ENCODE assay signal across 1 cellular context in the genomic region with DNA sequence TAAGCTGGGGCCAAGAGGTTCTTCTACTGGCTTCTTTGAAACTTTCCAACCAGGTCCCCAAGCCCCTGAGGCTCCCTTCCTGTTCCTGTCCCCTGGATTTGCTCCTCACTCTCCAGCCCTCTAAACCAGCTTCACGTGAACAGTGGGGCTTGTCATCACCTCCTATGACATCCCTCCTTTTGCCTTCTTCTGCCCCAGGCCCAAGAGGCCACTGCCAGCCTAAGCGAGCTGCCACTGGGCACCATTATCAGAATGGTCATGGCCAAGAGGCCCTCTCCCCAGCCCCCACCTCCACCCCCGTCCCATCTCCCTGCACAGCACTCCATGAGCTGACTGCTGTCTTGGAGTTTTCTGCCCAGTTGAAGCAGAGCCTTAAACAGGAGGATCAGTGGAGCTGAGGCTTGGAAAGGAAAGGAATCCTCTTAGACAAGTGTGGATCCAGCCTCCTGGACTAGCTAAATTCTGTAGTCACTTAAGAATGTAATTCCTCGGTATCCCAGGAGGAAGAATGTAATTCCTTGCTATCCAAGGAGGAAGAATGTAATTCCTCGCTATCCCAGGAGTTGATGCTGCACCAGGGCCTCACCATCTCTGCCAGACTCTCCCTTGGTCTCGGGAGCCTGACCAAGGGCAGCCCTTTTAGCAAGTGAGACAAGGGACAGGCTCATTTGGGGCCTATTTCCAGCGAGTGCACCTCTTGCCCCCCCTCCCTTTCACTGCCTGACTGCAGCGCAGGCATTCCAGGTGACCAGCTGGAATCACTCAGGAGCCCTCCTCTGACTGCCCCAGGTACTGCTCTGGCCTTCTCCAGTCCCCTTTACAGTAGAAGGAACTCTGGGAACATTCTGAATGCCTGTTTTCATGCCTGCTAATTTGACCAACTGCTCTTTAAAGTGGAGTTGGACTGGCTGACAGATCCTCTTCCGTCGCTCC.
TF ChIP-seq lines count a peak whose summit lies in the region.

No MANE protein-coding gene starts in this region.

TF ChIP-seq in HepG2, 621 proteins besides CTCF, POLR2A, EP300 and RAD21:
- no peak for TF ChIP-seq PLRG1 (conservative IDR thresholded peaks at IDR 0.05)
- TF ChIP-seq ZSCAN12 (CRISPR knock-in tag; IDR thresholded peaks at IDR 0.05) = no peak
- TF ChIP-seq DR1 (CRISPR knock-in tag; IDR thresholded peaks at IDR 0.05) = no peak
- TF ChIP-seq, protein P1, sequence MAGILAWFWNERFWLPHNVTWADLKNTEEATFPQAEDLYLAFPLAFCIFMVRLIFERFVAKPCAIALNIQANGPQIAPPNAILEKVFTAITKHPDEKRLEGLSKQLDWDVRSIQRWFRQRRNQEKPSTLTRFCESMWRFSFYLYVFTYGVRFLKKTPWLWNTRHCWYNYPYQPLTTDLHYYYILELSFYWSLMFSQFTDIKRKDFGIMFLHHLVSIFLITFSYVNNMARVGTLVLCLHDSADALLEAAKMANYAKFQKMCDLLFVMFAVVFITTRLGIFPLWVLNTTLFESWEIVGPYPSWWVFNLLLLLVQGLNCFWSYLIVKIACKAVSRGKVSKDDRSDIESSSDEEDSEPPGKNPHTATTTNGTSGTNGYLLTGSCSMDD (CRISPR knock-in tag; IDR thresholded peaks at IDR 0.05) = no peak
- no peak for TF ChIP-seq ZNF180 (CRISPR knock-in tag; IDR thresholded peaks at IDR 0.05; ENCODE audit: borderline replicate concordance, low read depth)
- TF ChIP-seq HDAC2 (CRISPR knock-in tag; IDR thresholded peaks at IDR 0.05) = no peak
- no peak for TF ChIP-seq ZFX (CRISPR knock-in tag; IDR thresholded peaks at IDR 0.05; ENCODE audit: low read depth)
- TF ChIP-seq TCF7 (IDR thresholded peaks at IDR 0.05; ENCODE audit: low read depth) = no peak
TF ChIP-seq in HepG2: peak in this region for 0.
